ENCODE assay signal across 8 cellular contexts in the genomic region with DNA sequence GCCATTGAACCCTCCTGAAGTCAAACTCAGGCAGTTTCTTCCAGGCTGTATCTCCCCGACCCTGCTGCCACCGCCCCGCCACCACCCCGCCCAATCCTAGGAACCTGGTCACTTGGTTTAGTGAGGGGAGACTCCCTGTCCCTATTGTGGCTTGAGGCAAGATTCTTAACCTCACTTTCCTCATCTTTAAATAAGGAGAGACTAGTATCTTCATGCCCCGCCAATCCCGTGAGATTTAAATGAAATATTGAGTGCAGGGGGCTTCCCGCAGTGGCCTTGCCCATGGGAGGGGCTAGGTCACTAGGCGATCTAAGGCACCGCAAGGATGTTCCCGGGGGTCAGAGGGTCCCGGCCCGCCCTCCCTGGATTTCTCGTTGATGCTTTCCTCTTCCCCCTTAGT. TPM values are rescaled to one million over a fixed set of nuclear protein-coding genes. Genes with fewer than 3 reads are reported as not detected.
DNase-seq lines count a peak whose midpoint lies in the region; ATAC-seq, FAIRE-seq and TF ChIP-seq lines count a peak whose summit lies in the region.
"Had no signal": no experiment of that assay in that cellular context is flagged by ENCODE, and none has a peak within 500 bp of the region (broad histone marks: within the 10 kb centered on the region; RNA-seq: fewer than 3 reads in every experiment).

No MANE protein-coding gene starts in this region.

- H3K14ac ChIP-seq in IMR-90 (replicated peaks; ENCODE audit: low read depth, low read length): no peak overlapping the region

- H4K8ac ChIP-seq in IMR-90 (ENCODE audit: low read depth in 2 of 2, low read length in 2 of 2): no peak overlapping the region

- peaks cover 10% of the 10 kb centered on the region for H3K9me1 ChIP-seq in IMR-90 (ENCODE audit: insufficient read depth, low read length)

- peaks cover 4% of the 10 kb centered on the region for H3K4me1 Mint-ChIP-seq in neural progenitor cell

- H3K36me3 Mint-ChIP-seq in neural progenitor cell: no peaks in the 10 kb centered on the region

- no peak overlapping the region for H3K4ac ChIP-seq in IMR-90 (ENCODE audit: low read depth, low read length)

- no peaks in the 10 kb centered on the region for H3K79me2 ChIP-seq in neural progenitor cell (ENCODE audit: low read depth)

- no peak overlapping the region for H3K18ac ChIP-seq in IMR-90 (ENCODE audit: low read depth, low read length)

- DNase-seq in IMR-90 (no peak), colonic mucosa (no peak), neural progenitor cell (ENCODE audit: low spot score) (no peak), D721Med (ENCODE audit: insufficient read length, low spot score) (no peak), glomerular visceral epithelial cell (ENCODE audit: extremely low spot score) (no peak)
- DNase-seq: activated naive CD4-positive, alpha-beta T cell; Karpas-422 had no signal

- no peak overlapping the region for H3K4me3 ChIP-seq in IMR-90 (ENCODE audit: insufficient read depth, low read depth, low read length)
- peak overlapping the region; percentile 90 for H3K4me3 ChIP-seq in colonic mucosa
- H3K4me3 ChIP-seq in neural progenitor cell: peak overlapping the region; percentile 88

- no peak overlapping the region for H3K4me3 Mint-ChIP-seq in neural progenitor cell

- H3K23ac ChIP-seq in IMR-90 (ENCODE audit: low read depth, low read length): no peak overlapping the region

- H3F3A ChIP-seq in neural progenitor cell (ENCODE audit: low read depth): peaks cover 15% of the 10 kb centered on the region

- no peak overlapping the region for H4K5ac ChIP-seq in IMR-90 (ENCODE audit: low read depth, low read length)

- in situ Hi-C loops in IMR-90 (cut with MboI; ENCODE audit: low sequenced_read_pairs): no loop called here

- ATAC-seq in IMR-90 (ENCODE audit: low read depth): no peak
- no peak for ATAC-seq in GM18517 (IDR thresholded peaks at IDR 0.05; ENCODE audit: unreplicated experiment)

- TF ChIP-seq POLR2A in IMR-90 (IDR thresholded peaks at IDR 0.05; ENCODE audit: low read depth, low read length): no peak

- H3K9ac ChIP-seq in IMR-90 (ENCODE audit: low read depth, low read length) (no peak overlapping the region), colonic mucosa (ENCODE audit: low read depth in 2 of 2, low read length in 2 of 2) (peak overlapping the region; percentile 73 to 88), neural progenitor cell (no peak overlapping the region)

- TF ChIP-seq RAD21 in IMR-90 (IDR thresholded peaks at IDR 0.05; ENCODE audit: low read length): no peak

- dilution Hi-C loops in IMR-90 (cut with HindIII; ENCODE audit: low sequenced_read_pairs, unreplicated experiment): no loop called here

- H3K27me3 ChIP-seq in IMR-90 (ENCODE audit: control insufficient read depth, insufficient read depth, low read length) (peaks cover 11% of the 10 kb centered on the region), colonic mucosa (peaks cover 7% of the 10 kb centered on the region), neural progenitor cell (peaks cover 46% of the 10 kb centered on the region)

- H4K91ac ChIP-seq in IMR-90 (ENCODE audit: insufficient read depth, low read depth, low read length): no peak overlapping the region

- H3K79me1 ChIP-seq in IMR-90 (ENCODE audit: low read depth in 1 of 2, low read length in 2 of 2): no peaks in the 10 kb centered on the region

- TF ChIP-seq CTCF in IMR-90 (conservative IDR thresholded peaks at IDR 0.05; ENCODE audit: low read depth, low read length) (no peak), colonic mucosa (IDR thresholded peaks at IDR 0.05) (no peak), neural progenitor cell (IDR thresholded peaks at IDR 0.05) (no peak), D721Med (IDR thresholded peaks at IDR 0.05; ENCODE audit: insufficient read depth, missing control alignments) (no peak)

- no peak overlapping the region for H2AK9ac ChIP-seq in IMR-90 (replicated peaks; ENCODE audit: low read depth, low read length, poor library complexity)

- H3K4me2 ChIP-seq in IMR-90 (ENCODE audit: low read depth, low read length) (no peak overlapping the region), neural progenitor cell (peak overlapping the region; percentile 95)

- peaks cover 21% of the 10 kb centered on the region for H3K4me1 ChIP-seq in IMR-90 (ENCODE audit: control insufficient read depth, insufficient read depth, low read length)
- peaks cover 6% of the 10 kb centered on the region for H3K4me1 ChIP-seq in colonic mucosa
- H3K4me1 ChIP-seq in neural progenitor cell: no peaks in the 10 kb centered on the region

- no peak overlapping the region for H3K27ac ChIP-seq in IMR-90 (ENCODE audit: insufficient read depth, low read length)
- no peak overlapping the region for H3K27ac ChIP-seq in colonic mucosa
- H3K27ac ChIP-seq in neural progenitor cell: no peak overlapping the region

- H2BK120ac ChIP-seq in IMR-90 (ENCODE audit: low read depth, low read length): no peak overlapping the region

- H2BK15ac ChIP-seq in IMR-90 (ENCODE audit: low read depth, low read length): no peak overlapping the region

- WGBS in IMR-90 (ENCODE audit: extremely low coverage in 2 of 2, insufficient read length in 1 of 2), 2 experiments: no CpG with 5 or more reads among the region's 13 CpGs

- no TSS peak for BruUV-seq in IMR-90 (replicated peaks; lab: Mats Ljungman, UMichigan)

- CTCF ChIA-PET in IMR-90 (lab: Yijun Ruan, JAX): no interaction called here

- H3K9me3 Mint-ChIP-seq in neural progenitor cell: peaks cover 3% of the 10 kb centered on the region

- no peak for FAIRE-seq in D721Med (lab: Jason Lieb, UNC)

- POLR2A ChIA-PET in IMR-90 (lab: Charles Lee; ENCODE audit: unreplicated experiment): no interaction called here

- H2AK5ac ChIP-seq in IMR-90 (ENCODE audit: low read depth, low read length): no peak overlapping the region

- H3K9me3 ChIP-seq in IMR-90 (ENCODE audit: control insufficient read depth, insufficient read depth, low read length): peaks cover 7% of the 10 kb centered on the region
- no peaks in the 10 kb centered on the region for H3K9me3 ChIP-seq in colonic mucosa
- H3K9me3 ChIP-seq in neural progenitor cell (ENCODE audit: low read depth): no peaks in the 10 kb centered on the region

- no peak overlapping the region for H3K56ac ChIP-seq in IMR-90 (ENCODE audit: extremely low read depth, insufficient read depth, low read length)

- no peak overlapping the region for H2BK5ac ChIP-seq in IMR-90 (ENCODE audit: low read depth, low read length, poor library complexity, severe bottlenecking)

- H2BK20ac ChIP-seq in IMR-90 (ENCODE audit: low read depth, low read length): no peak overlapping the region

- H3K36me3 ChIP-seq in IMR-90 (ENCODE audit: control insufficient read depth, insufficient read depth, low read length): no peaks in the 10 kb centered on the region
- H3K36me3 ChIP-seq in colonic mucosa: no peaks in the 10 kb centered on the region
- no peaks in the 10 kb centered on the region for H3K36me3 ChIP-seq in neural progenitor cell

- H3K27me3 Mint-ChIP-seq in neural progenitor cell (ENCODE audit: insufficient read depth, low read depth): peaks cover 53% of the 10 kb centered on the region

- no peak overlapping the region for H3K27ac Mint-ChIP-seq in neural progenitor cell

- peak overlapping the region; percentile 56 for H2AFZ ChIP-seq in IMR-90 (replicated peaks; ENCODE audit: low read length, poor library complexity)
- H2AFZ ChIP-seq in neural progenitor cell (replicated peaks): peak overlapping the region; percentile 89

- H4K20me1 ChIP-seq in IMR-90 (ENCODE audit: insufficient read depth, low read length) (peaks cover 3% of the 10 kb centered on the region; the same call in 1 of the 2 replicates), neural progenitor cell (ENCODE audit: low read depth) (no peaks in the 10 kb centered on the region)

- intact Hi-C loops in IMR-90 (cut with micrococcal nuclease) (no loop called here), colonic mucosa (cut with DNase I) (no loop called here)

TF ChIP-seq in IMR-90, 13 proteins besides CTCF, POLR2A, EP300 and RAD21 (continues in another document):
- TF ChIP-seq MAZ (IDR thresholded peaks at IDR 0.05; ENCODE audit: borderline replicate concordance, low read depth, low read length): no peak
- no peak for TF ChIP-seq CHD1 (IDR thresholded peaks at IDR 0.05; ENCODE audit: low read depth, low read length)
- TF ChIP-seq RFX5 (IDR thresholded peaks at IDR 0.05; ENCODE audit: low read depth, low read length): no peak

RNA-seq across cellular contexts. Expression of a gene that starts 1.0 kb away (rescaled TPM):
- total RNA-seq in IMR-90 (2012; rRNA removed) (not detected in 2 replicates), colonic mucosa (10 to 100 TPM; 23.2 to 27.3 TPM), neural progenitor cell (ENCODE audit: low replicate concordance) (1.1 TPM in 1 of 2 replicates, not detected in the other)
- not detected in 2 replicates for polyA plus RNA-seq in IMR-90 (2012; rRNA removed)
- not detected in 2 replicates for polyA plus RNA-seq in IMR-90 (2012; cell fraction: cytosol; rRNA removed)
- 0.07 TPM in 1 of 2 replicates, not detected in the other for polyA plus RNA-seq in IMR-90 (2012; cell fraction: nucleus; rRNA removed; ENCODE audit: low replicate concordance)

RNA-seq across cellular contexts. Expression of a gene that starts 34.2 kb away (rescaled TPM):
- total RNA-seq in IMR-90 (2012; rRNA removed) (68.6 and 91.6 TPM in 2 replicates), colonic mucosa (1 to 10 TPM; 2.5 to 2.7 TPM), neural progenitor cell (ENCODE audit: low replicate concordance) (0.59 and 2.0 TPM in 2 replicates)
- polyA plus RNA-seq in IMR-90 (2012; rRNA removed): 63.3 and 76.8 TPM in 2 replicates
- polyA plus RNA-seq in IMR-90 (2012; cell fraction: cytosol; rRNA removed): 157 and 222 TPM in 2 replicates
- 65.3 and 116 TPM in 2 replicates for polyA plus RNA-seq in IMR-90 (2012; cell fraction: nucleus; rRNA removed; ENCODE audit: low replicate concordance)

RNA-seq across cellular contexts. Expression of a gene that starts 37.7 kb away (rescaled TPM):
- total RNA-seq in IMR-90 (2012; rRNA removed) (34.8 and 50.0 TPM in 2 replicates), colonic mucosa (10 to 100 TPM; 37.9 to 92.5 TPM), neural progenitor cell (ENCODE audit: low replicate concordance) (28.6 and 49.6 TPM in 2 replicates)
- 85.7 and 89.8 TPM in 2 replicates for polyA plus RNA-seq in IMR-90 (2012; rRNA removed)
- 59.3 and 67.1 TPM in 2 replicates for polyA plus RNA-seq in IMR-90 (2012; cell fraction: cytosol; rRNA removed)
- polyA plus RNA-seq in IMR-90 (2012; cell fraction: nucleus; rRNA removed; ENCODE audit: low replicate concordance): 29.0 and 47.3 TPM in 2 replicates

RNA-seq across cellular contexts. Expression of a gene that starts 45.5 kb away (rescaled TPM):
- not detected in 2 replicates for total RNA-seq in IMR-90 (2012; rRNA removed)
- polyA plus RNA-seq in IMR-90 (2012; rRNA removed): not detected in 2 replicates
- polyA plus RNA-seq in IMR-90 (2012; cell fraction: cytosol; rRNA removed): not detected in 2 replicates
- not detected in 2 replicates for polyA plus RNA-seq in IMR-90 (2012; cell fraction: nucleus; rRNA removed; ENCODE audit: low replicate concordance)
- 1 to 10 TPM in 1 of 2 donors, under 1 TPM in 1; 0.64 to 1.8 TPM for total RNA-seq in colonic mucosa
- total RNA-seq in neural progenitor cell (ENCODE audit: low replicate concordance): not detected in 2 replicates

RNA-seq across cellular contexts. Expression of a gene that starts 53.4 kb away (rescaled TPM):
- total RNA-seq in IMR-90 (2012; rRNA removed) (11.1 and 11.7 TPM in 2 replicates), colonic mucosa (1 to 10 TPM; 1.0 to 3.8 TPM), neural progenitor cell (ENCODE audit: low replicate concordance) (3.2 and 7.2 TPM in 2 replicates)
- polyA plus RNA-seq in IMR-90 (2012; rRNA removed): 7.3 and 8.2 TPM in 2 replicates
- 7.3 and 9.8 TPM in 2 replicates for polyA plus RNA-seq in IMR-90 (2012; cell fraction: cytosol; rRNA removed)
- 1.8 and 6.6 TPM in 2 replicates for polyA plus RNA-seq in IMR-90 (2012; cell fraction: nucleus; rRNA removed; ENCODE audit: low replicate concordance)

Comparison
In these comparisons a context has a peak if more than half of its experiments do, and no peak if none do; other contexts are left out.
1. H3K9ac ChIP-seq: peak in colonic mucosa (2 of 2); none in IMR-90 (single experiment) and neural progenitor cell (single experiment).
2. RNA of a gene that starts 1.0 kb away (total RNA-seq): 23.2 to 27.3 TPM in colonic mucosa; not detected in IMR-90 and 1.1 TPM in neural progenitor cell; every median in the first group is over 10 times any median in the second.
3. RNA of a gene that starts 34.2 kb away (total RNA-seq): 68.6 to 91.6 TPM in IMR-90; 2.5 to 2.7 TPM in colonic mucosa and 0.59 to 2.0 TPM in neural progenitor cell; every median in the first group is over 10 times any median in the second.